Comparison of ENCODE assay signal across 11 cellular contexts in the genomic region with DNA sequence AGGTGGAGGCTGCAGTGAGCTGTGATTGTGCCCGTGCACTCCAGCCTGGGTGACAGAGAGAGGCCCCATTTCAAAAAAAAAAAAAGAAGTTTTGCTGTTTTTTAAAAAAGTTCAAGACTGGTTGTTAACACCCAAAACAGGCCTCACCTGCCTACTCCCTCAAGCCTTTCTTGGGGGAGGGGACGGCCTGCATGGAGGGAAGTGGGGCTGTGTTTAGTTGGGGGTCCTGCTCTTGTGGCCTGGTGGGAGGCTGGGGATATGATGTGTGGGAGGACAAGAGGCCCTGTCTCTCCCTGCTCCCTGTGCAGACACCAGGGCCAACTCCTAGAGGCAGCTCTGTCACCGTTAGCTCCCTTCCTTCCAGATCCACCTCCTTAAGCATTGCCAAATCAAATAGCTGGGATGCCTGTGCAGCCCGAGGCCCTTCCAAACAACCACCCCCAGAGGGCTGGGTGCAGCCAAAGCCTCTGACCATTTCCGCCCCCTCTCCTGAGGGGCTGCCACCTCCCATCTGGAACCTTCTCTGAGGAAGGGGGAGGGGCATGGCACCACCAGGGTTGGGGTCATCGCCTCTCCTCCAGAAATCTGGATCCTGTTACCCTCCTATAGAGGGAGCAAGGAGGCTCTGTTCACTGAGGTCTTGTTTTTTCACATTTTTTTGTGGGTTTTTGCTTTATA. TPM values are rescaled to one million over a fixed set of nuclear protein-coding genes. Genes with fewer than 3 reads are reported as not detected.
DNase-seq lines count a peak whose midpoint lies in the region; ATAC-seq and TF ChIP-seq lines count a peak whose summit lies in the region.
"Had no signal": no experiment of that assay in that cellular context is flagged by ENCODE, and none has a peak within 500 bp of the region (broad histone marks: within the 10 kb centered on the region; RNA-seq: fewer than 3 reads in every experiment).

No MANE protein-coding gene starts in this region.

- H3K36me3 ChIP-seq in subcutaneous abdominal adipose tissue (ENCODE audit: control insufficient read depth in 5 of 5, insufficient read depth in 5 of 5, low read length in 5 of 5): no peaks in the 10 kb centered on the region

- no peaks in the 10 kb centered on the region for H3K27me3 Mint-ChIP-seq in HFFc6 (ENCODE audit: insufficient read depth)
- H3K27me3 Mint-ChIP-seq in activated T-helper 17 cell treated with anti-CD3 and anti-CD28 coated beads, Interleukin-2, amount 50 U/mL, for 72 hours: no peaks in the 10 kb centered on the region
- H3K27me3 Mint-ChIP-seq: activated CD8-positive, alpha-beta memory T cell treated with anti-CD3 and anti-CD28 coated beads, Interleukin-2, amount 10 ng/mL, durations not matched to agents 7 days and 5 days had no signal

- H3K27ac ChIP-seq in cingulate gyrus (ENCODE audit: low read depth, low read length): peak overlapping the region; percentile 32
- H3K27ac ChIP-seq in subcutaneous abdominal adipose tissue (ENCODE audit: low read depth, low read length): peak overlapping the region; percentile 98
- H3K27ac ChIP-seq: parathyroid adenoma had no signal

- H3K4me1 ChIP-seq in subcutaneous abdominal adipose tissue (ENCODE audit: control insufficient read depth in 5 of 5, insufficient read depth in 5 of 5, low read length in 5 of 5): peaks cover 18 to 57% (median 55%) of the 10 kb centered on the region in 5 donors

- H3K27me3 ChIP-seq in subcutaneous abdominal adipose tissue (ENCODE audit: control insufficient read depth in 5 of 5, insufficient read depth in 4 of 5, low read length in 5 of 5): peaks cover 0 to 2% (median 0%) of the 10 kb centered on the region in 5 donors

- H3K4me3 ChIP-seq in subcutaneous abdominal adipose tissue (ENCODE audit: low read depth in 1 of 5, low read length in 5 of 5): no peak overlapping the region

- no peak for ATAC-seq in activated T-helper 17 cell treated with anti-CD3 and anti-CD28 coated beads, Interleukin-2, amount 50 U/mL, for 72 hours (replicated peaks)
- ATAC-seq: activated CD8-positive, alpha-beta memory T cell treated with anti-CD3 and anti-CD28 coated beads, Interleukin-2, amount 10 ng/mL, durations not matched to agents 7 days and 5 days had no signal

- peaks cover 67% of the 10 kb centered on the region for H3K4me1 Mint-ChIP-seq in HFFc6 (ENCODE audit: low read depth)
- peaks cover 18% of the 10 kb centered on the region for H3K4me1 Mint-ChIP-seq in activated T-helper 17 cell treated with anti-CD3 and anti-CD28 coated beads, Interleukin-2, amount 50 U/mL, for 72 hours

- no peaks in the 10 kb centered on the region for H3K9me3 Mint-ChIP-seq in HFFc6
- H3K9me3 Mint-ChIP-seq in activated T-helper 17 cell treated with anti-CD3 and anti-CD28 coated beads, Interleukin-2, amount 50 U/mL, for 72 hours: no peaks in the 10 kb centered on the region

- TF ChIP-seq CTCF in HFFc6 (IDR thresholded peaks at IDR 0.05): peak; percentile 65

- no peaks in the 10 kb centered on the region for H3K36me3 Mint-ChIP-seq in HFFc6 (ENCODE audit: low read depth)
- no peaks in the 10 kb centered on the region for H3K36me3 Mint-ChIP-seq in activated T-helper 17 cell treated with anti-CD3 and anti-CD28 coated beads, Interleukin-2, amount 50 U/mL, for 72 hours (ENCODE audit: low read depth)
- H3K36me3 Mint-ChIP-seq: activated CD8-positive, alpha-beta memory T cell treated with anti-CD3 and anti-CD28 coated beads, Interleukin-2, amount 10 ng/mL, durations not matched to agents 7 days and 5 days had no signal

- DNase-seq in HFFc6 (peak; percentile 70), islet precursor cell (peak; percentile 94), DMS 273 treated with DMSO at 0.1 percent for 48 hours (lab: John Stamatoyannopoulos, UW) (no peak), CD1c-positive myeloid dendritic cell (ENCODE audit: extremely low spot score) (no peak)
- no peak for DNase-seq in stimulated activated naive CD4-positive, alpha-beta T cell treated with Interleukin-2 at 50 U/mL for 16 hours (lab: John Stamatoyannopoulos, UW)
- DNase-seq: activated CD8-positive, alpha-beta memory T cell treated with anti-CD3 and anti-CD28 coated beads, Interleukin-2, amount 10 ng/mL, durations not matched to agents 7 days and 5 days had no signal

- H3K9ac ChIP-seq in subcutaneous abdominal adipose tissue (ENCODE audit: low read length in 5 of 5): peak overlapping the region in 1 of 5 donors; percentile 0
- H3K9ac ChIP-seq: parathyroid adenoma had no signal

- H3K27ac Mint-ChIP-seq in HFFc6: peak overlapping the region; percentile 79
- no peak overlapping the region for H3K27ac Mint-ChIP-seq in activated T-helper 17 cell treated with anti-CD3 and anti-CD28 coated beads, Interleukin-2, amount 50 U/mL, for 72 hours
- H3K27ac Mint-ChIP-seq: activated CD8-positive, alpha-beta memory T cell treated with anti-CD3 and anti-CD28 coated beads, Interleukin-2, amount 10 ng/mL, durations not matched to agents 7 days and 5 days had no signal

- peak overlapping the region; percentile 7 for H3K4me3 Mint-ChIP-seq in HFFc6
- H3K4me3 Mint-ChIP-seq in activated T-helper 17 cell treated with anti-CD3 and anti-CD28 coated beads, Interleukin-2, amount 50 U/mL, for 72 hours: no peak overlapping the region
- H3K4me3 Mint-ChIP-seq: activated CD8-positive, alpha-beta memory T cell treated with anti-CD3 and anti-CD28 coated beads, Interleukin-2, amount 10 ng/mL, durations not matched to agents 7 days and 5 days had no signal

- H3K9me3 ChIP-seq in subcutaneous abdominal adipose tissue (ENCODE audit: control insufficient read depth in 5 of 5, low read length in 5 of 5): no peaks in the 10 kb centered on the region

RNA-seq across cellular contexts. Expression of gene ANKRD2, which starts 32.9 kb away (rescaled TPM):
- 1 to 10 TPM in 4 of 6 experiments, under 1 TPM in 2; 0.31 to 7.7 (median 6.5) TPM for total RNA-seq in HFFc6 (2021; fragmentation: NEBNext Ultra II Directional; extraction: Animal tissue kit (Norgen Biotek cat#: 25700))
- total RNA-seq in activated T-helper 17 cell treated with anti-CD3 and anti-CD28 coated beads, Interleukin-2, amount 50 U/mL, for 72 hours: not detected
- total RNA-seq: subcutaneous adipose tissue had no signal

RNA-seq across cellular contexts. Expression of gene UBTD1, which starts 40.9 kb away (rescaled TPM):
- total RNA-seq in HFFc6 (2021; fragmentation: NEBNext Ultra II Directional; extraction: Animal tissue kit (Norgen Biotek cat#: 25700)): 10 to 100 TPM; 31.3 to 42.1 (median 34.8) TPM
- 1 to 10 TPM; 1.7 to 2.1 TPM for total RNA-seq in activated T-helper 17 cell treated with anti-CD3 and anti-CD28 coated beads, Interleukin-2, amount 50 U/mL, for 72 hours

RNA-seq across cellular contexts. Expression of gene MMS19, which starts 41.4 kb away (rescaled TPM):
- total RNA-seq in HFFc6 (2021; fragmentation: NEBNext Ultra II Directional; extraction: Animal tissue kit (Norgen Biotek cat#: 25700)): 10 to 100 TPM; 53.8 to 61.2 (median 56.3) TPM
- 10 to 100 TPM; 89.3 to 90.5 TPM for total RNA-seq in activated T-helper 17 cell treated with anti-CD3 and anti-CD28 coated beads, Interleukin-2, amount 50 U/mL, for 72 hours

RNA-seq across cellular contexts. Expression of gene HOGA1, which starts 44.5 kb away (rescaled TPM):
- total RNA-seq in HFFc6 (2021; fragmentation: NEBNext Ultra II Directional; extraction: Animal tissue kit (Norgen Biotek cat#: 25700)): under 1 TPM; 0.26 to 0.66 (median 0.46) TPM
- total RNA-seq in activated T-helper 17 cell treated with anti-CD3 and anti-CD28 coated beads, Interleukin-2, amount 50 U/mL, for 72 hours: not detected
- total RNA-seq: activated CD8-positive, alpha-beta memory T cell treated with anti-CD3 and anti-CD28 coated beads, Interleukin-2, amount 10 ng/mL, durations not matched to agents 7 days and 5 days had no signal

RNA-seq across cellular contexts. Expression of gene C10orf62, which starts 49.9 kb away (rescaled TPM):
- not detected for total RNA-seq in HFFc6 (2021; fragmentation: NEBNext Ultra II Directional; extraction: Animal tissue kit (Norgen Biotek cat#: 25700))
- total RNA-seq in activated T-helper 17 cell treated with anti-CD3 and anti-CD28 coated beads, Interleukin-2, amount 50 U/mL, for 72 hours: not detected
- total RNA-seq: activated CD8-positive, alpha-beta memory T cell treated with anti-CD3 and anti-CD28 coated beads, Interleukin-2, amount 10 ng/mL, durations not matched to agents 7 days and 5 days had no signal

Comparison
In these comparisons a context has a peak if more than half of its experiments do, and no peak if none do; other contexts are left out.
1. DNase-seq: peak in HFFc6 (single experiment) and islet precursor cell (single experiment); none in DMS 273 treated with DMSO at 0.1 percent for 48 hours (single experiment), stimulated activated naive CD4-positive, alpha-beta T cell treated with Interleukin-2 at 50 U/mL for 16 hours (single experiment) and CD1c-positive myeloid dendritic cell (single experiment).
2. RNA of gene UBTD1, which starts 40.9 kb away (total RNA-seq): 31.3 to 42.1 TPM in HFFc6; 1.7 to 2.1 TPM in activated T-helper 17 cell treated with anti-CD3 and anti-CD28 coated beads, Interleukin-2, amount 50 U/mL, for 72 hours; every median in the first group is over 10 times any median in the second.